Comparison of ENCODE assay signal across 6 cellular contexts in the genomic region with DNA sequence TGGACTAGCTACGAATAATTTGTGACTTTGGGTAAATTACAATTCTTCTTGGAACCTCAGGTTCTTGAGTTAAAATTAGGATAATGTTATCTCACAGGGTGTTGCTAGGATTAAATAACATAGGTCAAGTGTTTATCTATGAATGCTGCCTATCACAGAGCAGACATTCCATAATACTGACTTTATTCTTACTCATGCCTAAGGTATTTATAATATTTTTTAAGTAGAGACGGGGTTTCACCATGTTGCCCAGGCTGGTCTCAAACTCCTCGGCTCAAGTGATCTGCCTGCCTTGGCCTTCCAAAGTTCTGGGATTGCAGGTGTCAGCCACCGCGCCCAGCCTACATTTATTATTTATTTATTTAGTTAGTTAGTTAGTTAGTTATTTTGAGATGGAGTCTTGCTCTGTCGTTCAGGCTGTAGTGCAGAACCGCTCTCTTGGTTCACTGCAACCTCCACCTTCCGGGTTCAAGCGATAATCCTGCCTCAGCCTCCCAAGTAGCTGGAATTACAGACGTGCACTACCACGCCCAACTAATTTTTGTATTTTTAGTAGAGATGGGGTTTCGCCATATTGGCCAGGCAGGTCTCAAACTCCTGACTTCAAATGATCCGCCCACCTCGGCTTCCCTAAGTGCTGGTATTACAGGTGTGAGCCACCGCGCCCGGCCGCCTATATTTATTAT. TPM values are rescaled to one million over a fixed set of nuclear protein-coding genes. Genes with fewer than 3 reads are reported as not detected.
A peak's percentile ranks its signal among the peaks of the same experiment; 100 is the strongest.
DNase-seq lines count a peak whose midpoint lies in the region; ATAC-seq and TF ChIP-seq lines count a peak whose summit lies in the region.

No MANE protein-coding gene starts in this region.

- no peaks in the 10 kb centered on the region for H3K27me3 Mint-ChIP-seq in activated CD8-positive, alpha-beta T cell treated with anti-CD3 and anti-CD28 coated beads for 36 hours

- POLR2A ChIA-PET in activated CD8-positive, alpha-beta T cell treated with anti-CD3 and anti-CD28 coated beads for 36 hours (lab: Charles Lee), result interaction anchor here (0.7 to 2.6 kb wide), 10 partner anchors 11 to 217 kb away, joined by 3 to 15 read pairs (median 5); partner anchors contain the start of genes HAUS2 and LRRC57

- H3K9me3 ChIP-seq in DOHH2 (ENCODE audit: control insufficient read depth, insufficient read depth, low read length), result no peaks in the 10 kb centered on the region

- H3K4me3 ChIP-seq in DOHH2 (ENCODE audit: low read length) (peak overlapping the region; percentile 92), lower leg skin (ENCODE audit: low read depth, poor library complexity, severe bottlenecking) (peak overlapping the region; percentile 95)

- ATAC-seq in activated CD8-positive, alpha-beta T cell treated with anti-CD3 and anti-CD28 coated beads for 36 hours, result no peak
- no peak for ATAC-seq in GM21717 (IDR thresholded peaks at IDR 0.05; ENCODE audit: unreplicated experiment)
- no peak for ATAC-seq in HG03378 (IDR thresholded peaks at IDR 0.05; ENCODE audit: unreplicated experiment)

- TF ChIP-seq CTCF in DOHH2 (IDR thresholded peaks at IDR 0.05; ENCODE audit: low read depth, low read length, poor library complexity, severe bottlenecking) (no peak), lower leg skin (IDR thresholded peaks at IDR 0.05) (no peak)
- no peak for TF ChIP-seq CTCF in activated CD8-positive, alpha-beta T cell treated with anti-CD3 and anti-CD28 coated beads for 36 hours (IDR thresholded peaks at IDR 0.05)

- H3K9me3 Mint-ChIP-seq in activated CD8-positive, alpha-beta T cell treated with anti-CD3 and anti-CD28 coated beads for 36 hours, result no peaks in the 10 kb centered on the region

- TF ChIP-seq POLR2A in lower leg skin (IDR thresholded peaks at IDR 0.05), result no peak

- H3K36me3 Mint-ChIP-seq in activated CD8-positive, alpha-beta T cell treated with anti-CD3 and anti-CD28 coated beads for 36 hours (ENCODE audit: low read depth), result peaks cover 12% of the 10 kb centered on the region

- intact Hi-C loops in activated CD8-positive, alpha-beta T cell treated with anti-CD3 and anti-CD28 coated beads for 36 hours (cut with micrococcal nuclease), result no loop called here
- intact Hi-C loops in lower leg skin (cut with DNase I; ENCODE audit: low total_unique reads), result no loop called here

- H3K27me3 ChIP-seq in DOHH2 (ENCODE audit: control insufficient read depth, low read length), result no peaks in the 10 kb centered on the region

- CTCF ChIA-PET in activated CD8-positive, alpha-beta T cell treated with anti-CD3 and anti-CD28 coated beads for 36 hours (lab: Charles Lee), result interaction anchor here (2.5 kb wide), 1 partner anchor 7 kb away, joined by 7 read pairs; no protein-coding TSS in a partner anchor

- peak overlapping the region; percentile 98 for H3K27ac Mint-ChIP-seq in activated CD8-positive, alpha-beta T cell treated with anti-CD3 and anti-CD28 coated beads for 36 hours

- peaks cover 4% of the 10 kb centered on the region for H3K36me3 ChIP-seq in DOHH2 (ENCODE audit: control insufficient read depth, low read length)

- peak overlapping the region; percentile 96 for H3K4me2 ChIP-seq in DOHH2 (ENCODE audit: low read length)

- peaks cover 7% of the 10 kb centered on the region; the same call in 1 of the 2 replicates for H3F3A ChIP-seq in DOHH2 (ENCODE audit: control insufficient read depth, insufficient read depth)

- DNase-seq in activated CD8-positive, alpha-beta T cell treated with anti-CD3 and anti-CD28 coated beads for 36 hours, result no peak
- DNase-seq in lower leg skin (ENCODE audit: low spot score in 2 of 2) (no peak), NCI-H2029 treated with DMSO at 0.1 percent for 48 hours (lab: John Stamatoyannopoulos, UW) (no peak)

- H3K4me3 Mint-ChIP-seq in activated CD8-positive, alpha-beta T cell treated with anti-CD3 and anti-CD28 coated beads for 36 hours, result peak overlapping the region; percentile 92

- peaks cover 51% of the 10 kb centered on the region for H3K4me1 ChIP-seq in DOHH2 (ENCODE audit: control insufficient read depth, low read length)

- no peaks in the 10 kb centered on the region for H4K20me1 ChIP-seq in DOHH2 (ENCODE audit: control insufficient read depth, insufficient read depth, low read depth, low read length)

- peaks cover 47% of the 10 kb centered on the region for H3K4me1 Mint-ChIP-seq in activated CD8-positive, alpha-beta T cell treated with anti-CD3 and anti-CD28 coated beads for 36 hours (ENCODE audit: low read depth)

- 85 to 86% methylated on average over 18 of the region's 18 CpGs for WGBS in lower leg skin, 2 donors

- H3K9me2 ChIP-seq in DOHH2 (replicated peaks; ENCODE audit: control insufficient read depth, low read length), result no peaks in the 10 kb centered on the region

- peak overlapping the region; percentile 85 for H3K27ac ChIP-seq in DOHH2 (ENCODE audit: low read depth, low read length)

- H3K79me2 ChIP-seq in DOHH2 (ENCODE audit: control insufficient read depth, low read length), result peaks cover 55% of the 10 kb centered on the region

RNA-seq across cellular contexts. Expression of gene ZNF106, which starts 0.7 kb away (rescaled TPM):
- 10 to 100 TPM; 46.4 to 46.6 TPM for total RNA-seq in activated CD8-positive, alpha-beta T cell treated with anti-CD3 and anti-CD28 coated beads for 36 hours
- 10 to 100 TPM; 23.1 to 40.0 (median 31.1) TPM for total RNA-seq in lower leg skin

RNA-seq across cellular contexts. Expression of gene SNAP23, which starts 3.8 kb away (rescaled TPM):
- 10 to 100 TPM; 31.2 to 33.1 TPM for total RNA-seq in activated CD8-positive, alpha-beta T cell treated with anti-CD3 and anti-CD28 coated beads for 36 hours
- total RNA-seq in lower leg skin, result 10 to 100 TPM; 24.8 to 63.3 (median 42.4) TPM

RNA-seq across cellular contexts. Expression of gene LRRC57, which starts 56.9 kb away (rescaled TPM):
- 10 to 100 TPM; 13.7 to 15.1 TPM for total RNA-seq in activated CD8-positive, alpha-beta T cell treated with anti-CD3 and anti-CD28 coated beads for 36 hours
- 10 to 100 TPM; 13.0 to 29.6 (median 24.3) TPM for total RNA-seq in lower leg skin

RNA-seq across cellular contexts. Expression of gene HAUS2, which starts 57.0 kb away (rescaled TPM):
- 10 to 100 TPM; 45.3 to 48.8 TPM for total RNA-seq in activated CD8-positive, alpha-beta T cell treated with anti-CD3 and anti-CD28 coated beads for 36 hours
- total RNA-seq in lower leg skin, result 10 to 100 TPM in 3 of 4 donors, 1 to 10 TPM in 1; 10.0 to 24.2 (median 23.7) TPM
